In genomic region chr2:159226059-159226461, GRCh38 we compare ENCODE assay signal across 9 cellular contexts.
DNase-seq lines count a peak whose midpoint lies in the region; ATAC-seq, FAIRE-seq and TF ChIP-seq lines count a peak whose summit lies in the region.
"Had no signal": no experiment of that assay in that cellular context is flagged by ENCODE, and none has a peak within 500 bp of the region (broad histone marks: within the 10 kb centered on the region; RNA-seq: fewer than 3 reads in every experiment).

No MANE protein-coding gene starts in this region.

- H3K4me1 Mint-ChIP-seq in CD4-positive, alpha-beta T cell (ENCODE audit: low read depth), result peaks cover 42% of the 10 kb centered on the region

- ATAC-seq in CD4-positive, alpha-beta T cell (ENCODE audit: poor library complexity), result peak; percentile 71
- ATAC-seq in GM21423 (IDR thresholded peaks at IDR 0.05; ENCODE audit: unreplicated experiment) (peak; percentile 73), HG02642 (IDR thresholded peaks at IDR 0.05; ENCODE audit: poor library complexity, unreplicated experiment) (no peak)

- no peaks in the 10 kb centered on the region for H3K9me3 ChIP-seq in CD4-positive, alpha-beta T cell (ENCODE audit: control insufficient read depth, low read length)
- H3K9me3 ChIP-seq in endothelial cell of umbilical vein (replicated peaks; ENCODE audit: control insufficient read depth, insufficient read depth, low read length), result no peaks in the 10 kb centered on the region
- H3K9me3 ChIP-seq in subcutaneous abdominal adipose tissue (ENCODE audit: control insufficient read depth in 5 of 5, low read length in 5 of 5), result no peaks in the 10 kb centered on the region
- no peaks in the 10 kb centered on the region for H3K9me3 ChIP-seq in A673 (ENCODE audit: low read depth, low read length, poor library complexity, severe bottlenecking)

- H3K27me3 ChIP-seq in CD4-positive, alpha-beta T cell (ENCODE audit: control insufficient read depth, insufficient read depth, low read length), result no peaks in the 10 kb centered on the region
- H3K27me3 ChIP-seq in endothelial cell of umbilical vein (ENCODE audit: control insufficient read depth in 2 of 2, insufficient read depth in 2 of 2, low read length in 2 of 2) (no peaks in the 10 kb centered on the region), subcutaneous abdominal adipose tissue (ENCODE audit: control insufficient read depth in 5 of 5, insufficient read depth in 4 of 5, low read length in 5 of 5) (no peaks in the 10 kb centered on the region), A673 (replicated peaks; ENCODE audit: insufficient read depth, low read depth, low read length, poor library complexity) (no peaks in the 10 kb centered on the region)

- no peak for TF ChIP-seq POLR2A in endothelial cell of umbilical vein (IDR thresholded peaks at IDR 0.05; ENCODE audit: low read depth, low read length)

- BruUV-seq in endothelial cell of umbilical vein (replicated peaks; lab: Mats Ljungman, UMichigan) (no TSS peak), A673 (replicated peaks; lab: Mats Ljungman, UMichigan) (no TSS peak)

- no peaks in the 10 kb centered on the region for H3K79me2 ChIP-seq in endothelial cell of umbilical vein (ENCODE audit: control insufficient read depth, insufficient read depth, low read length)

- H3K27ac Mint-ChIP-seq in CD4-positive, alpha-beta T cell, result peak overlapping the region; percentile 37

- no peaks in the 10 kb centered on the region for H3K9me1 ChIP-seq in endothelial cell of umbilical vein (replicated peaks; ENCODE audit: control insufficient read depth, extremely low read depth, insufficient read depth, low read length)

- H3K27ac ChIP-seq in CD4-positive, alpha-beta T cell (ENCODE audit: low read depth, low read length), result no peak overlapping the region
- H3K27ac ChIP-seq in endothelial cell of umbilical vein (ENCODE audit: insufficient read depth, low read depth, low read length) (peak overlapping the region; percentile 78), subcutaneous abdominal adipose tissue (ENCODE audit: low read depth, low read length) (peak overlapping the region; percentile 77), A673 (ENCODE audit: low read depth, low read length, poor library complexity, severe bottlenecking) (no peak overlapping the region)

- DNase-seq in CD4-positive, alpha-beta T cell, result peak in 1 of 10 experiments; percentile 6
- peak; percentile 22 for DNase-seq in NCI-H226
- peak; percentile 57 for DNase-seq in endothelial cell of umbilical vein (ENCODE audit: low read depth, low spot score)
- DNase-seq in putamen (ENCODE audit: low spot score), result no peak
- no peak for DNase-seq in A673 (ENCODE audit: low spot score)

- H3K4me3 ChIP-seq in endothelial cell of umbilical vein (replicated peaks in 1 of 3; ENCODE audit: insufficient read depth in 1 of 3, low read depth in 1 of 3, low read length in 3 of 3) (no peak overlapping the region), subcutaneous abdominal adipose tissue (ENCODE audit: low read depth in 1 of 5, low read length in 5 of 5) (no peak overlapping the region), A673 (ENCODE audit: low read depth, low read length, poor library complexity, severe bottlenecking) (no peak overlapping the region)

- H3K9ac ChIP-seq in endothelial cell of umbilical vein (replicated peaks; ENCODE audit: extremely low read depth, insufficient read depth, low read length), result peak overlapping the region; percentile 20
- H3K9ac ChIP-seq in subcutaneous abdominal adipose tissue (ENCODE audit: low read length in 5 of 5), result no peak overlapping the region

- no peak overlapping the region for H3K4me3 Mint-ChIP-seq in CD4-positive, alpha-beta T cell

- peaks cover 38 to 55% of the 10 kb centered on the region in 2 experiments for H3K36me3 ChIP-seq in endothelial cell of umbilical vein (ENCODE audit: control insufficient read depth in 2 of 2, extremely low read depth in 1 of 2, insufficient read depth in 2 of 2, low read length in 2 of 2)
- H3K36me3 ChIP-seq in subcutaneous abdominal adipose tissue (ENCODE audit: control insufficient read depth in 5 of 5, insufficient read depth in 5 of 5, low read length in 5 of 5), result peaks cover 2 to 65% (median 47%) of the 10 kb centered on the region in 5 donors
- H3K36me3 ChIP-seq in A673 (ENCODE audit: insufficient read depth, low read length, poor library complexity, severe bottlenecking), result no peaks in the 10 kb centered on the region

- TF ChIP-seq CTCF in CD4-positive, alpha-beta T cell (IDR thresholded peaks at IDR 0.05), result no peak
- TF ChIP-seq CTCF in endothelial cell of umbilical vein (IDR thresholded peaks at IDR 0.05; ENCODE audit: extremely low read depth in 1 of 2, insufficient read depth in 1 of 2, low read depth in 1 of 2, low read length in 2 of 2) (no peak), A673 (conservative IDR thresholded peaks at IDR 0.05; ENCODE audit: low read depth, low read length) (no peak)

- H3K36me3 Mint-ChIP-seq in CD4-positive, alpha-beta T cell (ENCODE audit: low read depth), result no peaks in the 10 kb centered on the region

- H2AFZ ChIP-seq in endothelial cell of umbilical vein (ENCODE audit: low read depth, low read length), result no peak overlapping the region

- intact Hi-C loops in CD4-positive, alpha-beta T cell (cut with DNase I, micrococcal nuclease), result no loop called here
- intact Hi-C loops in endothelial cell of umbilical vein (cut with micrococcal nuclease), result loop anchor here (1.0 kb wide), 2 partner anchors 60 to 486 kb away; partner anchors contain the start of genes MARCHF7 and WDSUB1
- intact Hi-C loops in A673 (cut with micrococcal nuclease; ENCODE audit: unreplicated experiment), result no loop called here

- no peaks in the 10 kb centered on the region for H3K27me3 Mint-ChIP-seq in CD4-positive, alpha-beta T cell

- H3K9me3 Mint-ChIP-seq in CD4-positive, alpha-beta T cell, result no peaks in the 10 kb centered on the region

- H4K20me1 ChIP-seq in endothelial cell of umbilical vein (replicated peaks; ENCODE audit: control insufficient read depth, extremely low read depth, insufficient read depth, low read length), result no peaks in the 10 kb centered on the region

- POLR2A ChIA-PET in CD4-positive, alpha-beta T cell (lab: Charles Lee), result no interaction called here
- POLR2A ChIA-PET in endothelial cell of umbilical vein (lab: Charles Lee), result interaction anchor here (0.7 to 1.1 kb wide), 2 partner anchors 486 to 851 kb away, joined by 3 to 4 read pairs; partner anchors contain the start of gene MARCHF7
- POLR2A ChIA-PET in A673 (lab: Charles Lee; ENCODE audit: low non-redundant PET), result no interaction called here

- peak; percentile 94 for FAIRE-seq in endothelial cell of umbilical vein (lab: Jason Lieb, UNC)
- FAIRE-seq: H1 had no signal

- CTCF ChIA-PET in CD4-positive, alpha-beta T cell (lab: Charles Lee), result interaction anchor here (0.7 kb wide), 1 partner anchor 574 kb away, joined by 3 read pairs; no protein-coding TSS in a partner anchor
- CTCF ChIA-PET in endothelial cell of umbilical vein (lab: Charles Lee), result interaction anchor here (1.1 kb wide), 1 partner anchor 714 kb away, joined by 3 read pairs; no protein-coding TSS in a partner anchor
- CTCF ChIA-PET in A673 (lab: Charles Lee), result no interaction called here

- H3K4me1 ChIP-seq in endothelial cell of umbilical vein (ENCODE audit: control insufficient read depth, extremely low read depth, insufficient read depth, low read length) (peaks cover 27% of the 10 kb centered on the region), subcutaneous abdominal adipose tissue (ENCODE audit: control insufficient read depth in 5 of 5, insufficient read depth in 5 of 5, low read length in 5 of 5) (peaks cover 0 to 22% (median 6%) of the 10 kb centered on the region in 5 donors), A673 (ENCODE audit: insufficient read depth, low read length, poor library complexity, severe bottlenecking) (peaks cover 12% of the 10 kb centered on the region)

- no peak overlapping the region for H3K4me2 ChIP-seq in endothelial cell of umbilical vein (ENCODE audit: insufficient read depth, low read length)

- dilution Hi-C loops in endothelial cell of umbilical vein (cut with MboI; ENCODE audit: extremely low pct_ligation_motif_present, low sequenced_read_pairs), result no loop called here

TF ChIP-seq in endothelial cell of umbilical vein, 7 proteins besides CTCF, POLR2A, EP300 and RAD21:
- peak; percentile 37 for TF ChIP-seq POLR2AphosphoS5 (IDR thresholded peaks at IDR 0.05; ENCODE audit: insufficient read depth, low read depth, low read length)
- no peak for TF ChIP-seq GATA2 (IDR thresholded peaks at IDR 0.05; ENCODE audit: insufficient read depth, insufficient read length, low read depth, low read length)
- peak; percentile 63 for TF ChIP-seq FOS (IDR thresholded peaks at IDR 0.05; ENCODE audit: borderline replicate concordance, insufficient read depth, low read length)
- TF ChIP-seq EZH2 (IDR thresholded peaks at IDR 0.05; ENCODE audit: borderline replicate concordance, low read depth, low read length, severe bottlenecking), result no peak
- peak; percentile 20 for TF ChIP-seq MYC (IDR thresholded peaks at IDR 0.05; ENCODE audit: low read depth, low read length)
- peak; percentile 49 for TF ChIP-seq JUN (IDR thresholded peaks at IDR 0.05; ENCODE audit: borderline replicate concordance, insufficient read depth, insufficient read length, low read depth)
- no peak for TF ChIP-seq MAX (IDR thresholded peaks at IDR 0.05; ENCODE audit: insufficient read depth, insufficient read length)

Comparison
In these comparisons a context has a peak if more than half of its experiments do, and no peak if none do; other contexts are left out.
1. DNase-seq: peak in NCI-H226 (single experiment) and endothelial cell of umbilical vein (single experiment); none in putamen (single experiment) and A673 (single experiment).
2. H3K27ac ChIP-seq: peak in endothelial cell of umbilical vein (single experiment) and subcutaneous abdominal adipose tissue (single experiment); none in CD4-positive, alpha-beta T cell (single experiment) and A673 (single experiment).